24 cellular contexts compared by ENCODE assay signal in the genomic region with DNA sequence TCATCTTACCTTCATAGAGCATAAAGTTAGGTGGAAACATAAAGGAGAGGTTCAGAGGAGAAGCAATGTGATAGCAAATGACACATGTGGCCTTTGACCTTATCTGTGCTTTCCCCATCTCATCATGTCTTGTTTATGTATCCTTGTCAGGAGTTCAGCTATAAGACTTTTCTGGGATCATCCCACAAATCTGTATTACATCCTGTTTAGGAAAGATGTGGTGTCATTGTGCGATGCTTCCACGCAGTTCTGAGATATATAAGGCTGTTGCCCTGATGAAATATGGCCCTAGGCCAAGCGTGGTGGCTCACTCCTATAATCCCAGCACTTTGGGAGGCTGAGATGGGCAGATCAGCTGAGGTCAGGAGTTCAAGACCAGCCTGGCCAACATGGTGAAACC.
"Had no signal": no experiment of that assay in that cellular context is flagged by ENCODE, and none has a peak within 500 bp of the region (broad histone marks: within the 10 kb centered on the region; RNA-seq: fewer than 3 reads in every experiment).

No MANE protein-coding gene starts in this region.

- H3K4me1 ChIP-seq: neural progenitor cell had no signal

- H3K9me3 Mint-ChIP-seq: endodermal cell; memory B cell; natural killer cell treated with Interleukin-12 subunit alpha and Interleukin-12 subunit beta and Interleukin-15 and Interleukin-18, amount 100 ng/mL, for 72 hours; neural progenitor cell had no signal

- H3K27me3 Mint-ChIP-seq: memory B cell; natural killer cell treated with Interleukin-12 subunit alpha and Interleukin-12 subunit beta and Interleukin-15 and Interleukin-18, amount 100 ng/mL, for 72 hours had no signal

- H3K27ac ChIP-seq: coronary artery, heart right ventricle, left ventricle myocardium inferior, lower lobe of right lung, neural progenitor cell, ovary, stomach, thoracic aorta, transverse colon had no signal

- H3K9me3 ChIP-seq: heart right ventricle, left ventricle myocardium inferior, lower lobe of right lung, ovary, stomach, thoracic aorta, transverse colon had no signal

- H3K4me3 Mint-ChIP-seq: endodermal cell; memory B cell; natural killer cell treated with Interleukin-12 subunit alpha and Interleukin-12 subunit beta and Interleukin-15 and Interleukin-18, amount 100 ng/mL, for 72 hours; neural progenitor cell had no signal

- H3K4me3 ChIP-seq: coronary artery, heart right ventricle, left ventricle myocardium inferior, lower lobe of right lung, neural progenitor cell, ovary, stomach, thoracic aorta, transverse colon had no signal

- DNase-seq: effector CD4-positive, alpha-beta T cell; endodermal cell; erythroblast; heart right ventricle; left ventricle myocardium inferior; lower lobe of right lung; midbrain; nucleus accumbens; ovary; right cardiac atrium; small intestine; stimulated activated CD4-positive, alpha-beta T cell treated with anti-CD3 and anti-CD28 coated beads, Interleukin-12 subunit alpha, Interleukin-12 subunit beta, amount 100 ng/mL, for 4 hours; stimulated activated naive CD4-positive, alpha-beta T cell; stomach; substantia nigra; transverse colon had no signal

- H3K27ac Mint-ChIP-seq: endodermal cell; memory B cell; natural killer cell treated with Interleukin-12 subunit alpha and Interleukin-12 subunit beta and Interleukin-15 and Interleukin-18, amount 100 ng/mL, for 72 hours; neural progenitor cell had no signal

- H3K36me3 ChIP-seq: heart right ventricle, left ventricle myocardium inferior, lower lobe of right lung, neural progenitor cell, ovary, stomach, thoracic aorta, transverse colon had no signal

- ATAC-seq: heart right ventricle; lower lobe of right lung; natural killer cell treated with Interleukin-12 subunit alpha and Interleukin-12 subunit beta and Interleukin-15 and Interleukin-18, amount 100 ng/mL, for 72 hours; right cardiac atrium had no signal

- FAIRE-seq: endothelial cell of umbilical vein, frontal cortex, keratinocyte, small intestine had no signal

- H3K9ac ChIP-seq: neural progenitor cell had no signal

- H3K4me2 ChIP-seq: neural progenitor cell had no signal

- H3K4me1 Mint-ChIP-seq: neural progenitor cell had no signal

- H3K36me3 Mint-ChIP-seq: natural killer cell treated with Interleukin-12 subunit alpha and Interleukin-12 subunit beta and Interleukin-15 and Interleukin-18, amount 100 ng/mL, for 72 hours; neural progenitor cell had no signal

- H3K27me3 ChIP-seq: heart right ventricle, neural progenitor cell, ovary, stomach, transverse colon had no signal
